ENCODE assay signal across 9 cellular contexts in genomic region chr19:531009-531752, GRCh38. TPM values are rescaled to one million over a fixed set of nuclear protein-coding genes. Genes with fewer than 3 reads are reported as not detected.
DNase-seq lines count a peak whose midpoint lies in the region; ATAC-seq, FAIRE-seq and TF ChIP-seq lines count a peak whose summit lies in the region.
"Had no signal": no experiment of that assay in that cellular context is flagged by ENCODE, and none has a peak within 500 bp of the region (broad histone marks: within the 10 kb centered on the region; RNA-seq: fewer than 3 reads in every experiment).

No MANE protein-coding gene starts in this region.

- peak overlapping the region; percentile 98 for H2AFZ ChIP-seq in endothelial cell of umbilical vein (ENCODE audit: low read depth, low read length)

- H3K9ac ChIP-seq in endothelial cell of umbilical vein (replicated peaks; ENCODE audit: extremely low read depth, insufficient read depth, low read length): peak overlapping the region; percentile 61

- peak; percentile 75 to 80 for ATAC-seq in CD4-positive, CD25-positive, alpha-beta regulatory T cell (ENCODE audit: low read depth in 2 of 2)
- ATAC-seq in GM19397 (IDR thresholded peaks at IDR 0.05; ENCODE audit: unreplicated experiment): peak; percentile 73
- peak; percentile 63 for ATAC-seq in HG03565 (IDR thresholded peaks at IDR 0.05; ENCODE audit: unreplicated experiment)

- peak; percentile 77 for FAIRE-seq in endothelial cell of umbilical vein (lab: Jason Lieb, UNC)
- FAIRE-seq: endometrium had no signal

- peak overlapping the region; percentile 32 to 69 (median 54) for H3K27ac Mint-ChIP-seq in CD4-positive, CD25-positive, alpha-beta regulatory T cell

- H3K9me3 Mint-ChIP-seq in CD4-positive, CD25-positive, alpha-beta regulatory T cell: no peaks in the 10 kb centered on the region

- H3K4me3 Mint-ChIP-seq in CD4-positive, CD25-positive, alpha-beta regulatory T cell: peak overlapping the region; percentile 72 to 91 (median 84)

- peak; percentile 83 to 93 (median 85) for DNase-seq in CD4-positive, CD25-positive, alpha-beta regulatory T cell
- DNase-seq in NOMO-1 treated with DMSO at 0.1 percent for 48 hours (lab: John Stamatoyannopoulos, UW; ENCODE audit: unreplicated experiment) (peak; percentile 74), endothelial cell of umbilical vein (ENCODE audit: low read depth, low spot score) (peak; percentile 73), middle frontal gyrus (ENCODE audit: extremely low spot score, low spot score) (peak; percentile 14)
- DNase-seq in activated CD8-positive, alpha-beta memory T cell treated with anti-CD3 and anti-CD28 coated beads, Interleukin-2, amount 50 U/mL, for 4 hours: peak; percentile 84
- peak; percentile 65 to 79 for DNase-seq in stimulated activated CD8-positive, alpha-beta memory T cell treated with anti-CD3 and anti-CD28 coated beads, Interleukin-2, amount 100 ng/mL, for 1 hour (ENCODE audit: low read depth in 2 of 2)

- H3K27me3 ChIP-seq in CD4-positive, CD25-positive, alpha-beta regulatory T cell (ENCODE audit: control insufficient read depth, insufficient read depth, low read length): no peaks in the 10 kb centered on the region
- H3K27me3 ChIP-seq in endothelial cell of umbilical vein (ENCODE audit: control insufficient read depth in 2 of 2, insufficient read depth in 2 of 2, low read length in 2 of 2): no peaks in the 10 kb centered on the region

- no peak overlapping the region for H3K4me3 ChIP-seq in CD4-positive, CD25-positive, alpha-beta regulatory T cell (ENCODE audit: low read depth, low read length)
- peak overlapping the region; percentile 57 to 88 (median 76) for H3K4me3 ChIP-seq in endothelial cell of umbilical vein (replicated peaks in 1 of 3; ENCODE audit: insufficient read depth in 1 of 3, low read depth in 1 of 3, low read length in 3 of 3)

- H3K27ac ChIP-seq in CD4-positive, CD25-positive, alpha-beta regulatory T cell (ENCODE audit: insufficient read depth, low read length, poor library complexity, severe bottlenecking): peak overlapping the region; percentile 82
- H3K27ac ChIP-seq in endothelial cell of umbilical vein (ENCODE audit: insufficient read depth, low read depth, low read length): peak overlapping the region; percentile 70

- H3K79me2 ChIP-seq in endothelial cell of umbilical vein (ENCODE audit: control insufficient read depth, insufficient read depth, low read length): peaks cover 44% of the 10 kb centered on the region

- POLR2A ChIA-PET in endothelial cell of umbilical vein (lab: Charles Lee): interaction anchor here (0.5 to 2.1 kb wide), 5 partner anchors 20 to 247 kb away, joined by 3 to 5 read pairs (median 4); no protein-coding TSS in a partner anchor

- no peaks in the 10 kb centered on the region for H4K20me1 ChIP-seq in endothelial cell of umbilical vein (replicated peaks; ENCODE audit: control insufficient read depth, extremely low read depth, insufficient read depth, low read length)

- intact Hi-C loops in endothelial cell of umbilical vein (cut with micrococcal nuclease): loop anchor here (1.0 to 2.0 kb wide), 2 partner anchors 20 to 102 kb away; partner anchors contain the start of gene POLRMT

- H3K4me1 ChIP-seq in CD4-positive, CD25-positive, alpha-beta regulatory T cell (ENCODE audit: control insufficient read depth, insufficient read depth, low read length, poor library complexity, severe bottlenecking): peaks cover 23% of the 10 kb centered on the region
- H3K4me1 ChIP-seq in endothelial cell of umbilical vein (ENCODE audit: control insufficient read depth, extremely low read depth, insufficient read depth, low read length): peaks cover 17% of the 10 kb centered on the region

- BruUV-seq in endothelial cell of umbilical vein (replicated peaks; lab: Mats Ljungman, UMichigan): no TSS peak

- no peaks in the 10 kb centered on the region for H3K36me3 Mint-ChIP-seq in CD4-positive, CD25-positive, alpha-beta regulatory T cell

- peaks cover 0 to 25% (median 4%) of the 10 kb centered on the region in 4 donors for H3K4me1 Mint-ChIP-seq in CD4-positive, CD25-positive, alpha-beta regulatory T cell

- peak overlapping the region; percentile 77 for H3K4me2 ChIP-seq in endothelial cell of umbilical vein (ENCODE audit: insufficient read depth, low read length)

- CTCF ChIA-PET in endothelial cell of umbilical vein (lab: Charles Lee): interaction anchor here (1.2 to 3.4 kb wide), 5 partner anchors 11 to 203 kb away, joined by 4 to 36 read pairs (median 7); no protein-coding TSS in a partner anchor

- H3K9me1 ChIP-seq in endothelial cell of umbilical vein (replicated peaks; ENCODE audit: control insufficient read depth, extremely low read depth, insufficient read depth, low read length): no peaks in the 10 kb centered on the region

- TF ChIP-seq POLR2A in endothelial cell of umbilical vein (IDR thresholded peaks at IDR 0.05; ENCODE audit: low read depth, low read length): peak; percentile 20

- H3K36me3 ChIP-seq in CD4-positive, CD25-positive, alpha-beta regulatory T cell (ENCODE audit: control insufficient read depth, insufficient read depth, low read length): peaks cover 2% of the 10 kb centered on the region
- H3K36me3 ChIP-seq in endothelial cell of umbilical vein (ENCODE audit: control insufficient read depth in 2 of 2, extremely low read depth in 1 of 2, insufficient read depth in 2 of 2, low read length in 2 of 2): peaks cover 0 to 10% of the 10 kb centered on the region in 2 experiments

- no peaks in the 10 kb centered on the region for H3K27me3 Mint-ChIP-seq in CD4-positive, CD25-positive, alpha-beta regulatory T cell

- peak in 1 of 2 donors; percentile 8 for TF ChIP-seq CTCF in endothelial cell of umbilical vein (IDR thresholded peaks at IDR 0.05; ENCODE audit: extremely low read depth in 1 of 2, insufficient read depth in 1 of 2, low read depth in 1 of 2, low read length in 2 of 2)

- dilution Hi-C loops in endothelial cell of umbilical vein (cut with MboI; ENCODE audit: extremely low pct_ligation_motif_present, low sequenced_read_pairs): no loop called here

- H3K9me3 ChIP-seq in CD4-positive, CD25-positive, alpha-beta regulatory T cell (ENCODE audit: control insufficient read depth in 2 of 2, low read length in 2 of 2): no peaks in the 10 kb centered on the region
- no peaks in the 10 kb centered on the region for H3K9me3 ChIP-seq in endothelial cell of umbilical vein (replicated peaks; ENCODE audit: control insufficient read depth, insufficient read depth, low read length)

RNA-seq across cellular contexts. Expression of gene CDC34, which starts 0.4 kb away (rescaled TPM):
- 39.2 TPM for total RNA-seq in CD4-positive, CD25-positive, alpha-beta regulatory T cell
- polyA plus RNA-seq in CD4-positive, CD25-positive, alpha-beta regulatory T cell: 10 to 100 TPM; 32.2 to 37.8 (median 34.8) TPM
- total RNA-seq in endothelial cell of umbilical vein: 92.9 and 93.2 TPM in 2 replicates
- polyA plus RNA-seq in endothelial cell of umbilical vein: 90.4 and 101 TPM in 2 replicates
- 56.6 and 83.2 TPM in 2 replicates for polyA plus RNA-seq in endothelial cell of umbilical vein (2011; cell fraction: cytosol; rRNA removed)
- 47.0 and 48.3 TPM in 2 replicates for polyA plus RNA-seq in endothelial cell of umbilical vein (2011; cell fraction: nucleus; rRNA removed)
- polyA plus RNA-seq in endothelial cell of umbilical vein (2012): 52.7 and 77.2 TPM in 2 replicates
- polyA minus RNA-seq in endothelial cell of umbilical vein: 36.6 and 42.9 TPM in 2 replicates
- polyA minus RNA-seq in endothelial cell of umbilical vein (2011; cell fraction: cytosol; rRNA and poly(A)+ RNA removed): 46.1 TPM
- polyA minus RNA-seq in endothelial cell of umbilical vein (2011; cell fraction: nucleus; rRNA and poly(A)+ RNA removed): 12.1 and 26.2 TPM in 2 replicates

RNA-seq across cellular contexts. Expression of gene GZMM, which starts 12.7 kb away (rescaled TPM):
- 38.3 TPM for total RNA-seq in CD4-positive, CD25-positive, alpha-beta regulatory T cell
- polyA plus RNA-seq in CD4-positive, CD25-positive, alpha-beta regulatory T cell: 100 to 1,000 TPM in 1 of 4 donors, 10 to 100 TPM in 3; 61.5 to 124 (median 90.0) TPM
- total RNA-seq in endothelial cell of umbilical vein: not detected in 2 replicates
- polyA plus RNA-seq in endothelial cell of umbilical vein: not detected in 2 replicates
- not detected in 2 replicates for polyA plus RNA-seq in endothelial cell of umbilical vein (2011; cell fraction: cytosol; rRNA removed)
- polyA plus RNA-seq in endothelial cell of umbilical vein (2011; cell fraction: nucleus; rRNA removed): 0.15 and 0.17 TPM in 2 replicates
- polyA plus RNA-seq in endothelial cell of umbilical vein (2012): not detected in 2 replicates
- not detected in 2 replicates for polyA minus RNA-seq in endothelial cell of umbilical vein
- polyA minus RNA-seq in endothelial cell of umbilical vein (2011; cell fraction: cytosol; rRNA and poly(A)+ RNA removed): not detected
- polyA minus RNA-seq in endothelial cell of umbilical vein (2011; cell fraction: nucleus; rRNA and poly(A)+ RNA removed): not detected in 2 replicates

RNA-seq across cellular contexts. Expression of gene TPGS1, which starts 23.9 kb away (rescaled TPM):
- total RNA-seq in CD4-positive, CD25-positive, alpha-beta regulatory T cell: 19.3 TPM
- polyA plus RNA-seq in CD4-positive, CD25-positive, alpha-beta regulatory T cell: 10 to 100 TPM; 18.2 to 44.4 (median 37.3) TPM
- total RNA-seq in endothelial cell of umbilical vein: 24.0 and 24.7 TPM in 2 replicates
- 20.9 and 24.2 TPM in 2 replicates for polyA plus RNA-seq in endothelial cell of umbilical vein
- 2.5 and 8.3 TPM in 2 replicates for polyA plus RNA-seq in endothelial cell of umbilical vein (2011; cell fraction: cytosol; rRNA removed)
- 3.7 and 4.1 TPM in 2 replicates for polyA plus RNA-seq in endothelial cell of umbilical vein (2011; cell fraction: nucleus; rRNA removed)
- 3.2 and 7.4 TPM in 2 replicates for polyA plus RNA-seq in endothelial cell of umbilical vein (2012)
- 2.7 and 3.2 TPM in 2 replicates for polyA minus RNA-seq in endothelial cell of umbilical vein
- 10.3 TPM for polyA minus RNA-seq in endothelial cell of umbilical vein (2011; cell fraction: cytosol; rRNA and poly(A)+ RNA removed)
- 2.0 and 4.9 TPM in 2 replicates for polyA minus RNA-seq in endothelial cell of umbilical vein (2011; cell fraction: nucleus; rRNA and poly(A)+ RNA removed)

RNA-seq across cellular contexts. Expression of gene MADCAM1, which starts 34.9 kb away (rescaled TPM):
- total RNA-seq in CD4-positive, CD25-positive, alpha-beta regulatory T cell: 0.52 TPM
- polyA plus RNA-seq in CD4-positive, CD25-positive, alpha-beta regulatory T cell: under 1 TPM in 3 of 4 donors, not detected in 1; 0.16 to 0.33 (median 0.31) TPM
- total RNA-seq in endothelial cell of umbilical vein: 0.31 and 0.44 TPM in 2 replicates
- polyA plus RNA-seq in endothelial cell of umbilical vein: 0.06 and 0.07 TPM in 2 replicates
- 0.03 and 0.04 TPM in 2 replicates for polyA plus RNA-seq in endothelial cell of umbilical vein (2011; cell fraction: cytosol; rRNA removed)
- polyA plus RNA-seq in endothelial cell of umbilical vein (2011; cell fraction: nucleus; rRNA removed): 0.13 and 0.15 TPM in 2 replicates
- polyA plus RNA-seq in endothelial cell of umbilical vein (2012): 0.11 TPM in 1 of 2 replicates, not detected in the other
- not detected in 2 replicates for polyA minus RNA-seq in endothelial cell of umbilical vein
- polyA minus RNA-seq in endothelial cell of umbilical vein (2011; cell fraction: cytosol; rRNA and poly(A)+ RNA removed): not detected
- not detected in 2 replicates for polyA minus RNA-seq in endothelial cell of umbilical vein (2011; cell fraction: nucleus; rRNA and poly(A)+ RNA removed)

RNA-seq across cellular contexts. Expression of gene BSG, which starts 41.2 kb away (rescaled TPM):
- 132 TPM for total RNA-seq in CD4-positive, CD25-positive, alpha-beta regulatory T cell
- polyA plus RNA-seq in CD4-positive, CD25-positive, alpha-beta regulatory T cell: 100 to 1,000 TPM; 282 to 338 (median 300) TPM
- total RNA-seq in endothelial cell of umbilical vein: 466 and 485 TPM in 2 replicates
- 661 and 823 TPM in 2 replicates for polyA plus RNA-seq in endothelial cell of umbilical vein
- polyA plus RNA-seq in endothelial cell of umbilical vein (2011; cell fraction: cytosol; rRNA removed): 394 and 493 TPM in 2 replicates
- polyA plus RNA-seq in endothelial cell of umbilical vein (2011; cell fraction: nucleus; rRNA removed): 207 and 221 TPM in 2 replicates
- 344 and 487 TPM in 2 replicates for polyA plus RNA-seq in endothelial cell of umbilical vein (2012)
- polyA minus RNA-seq in endothelial cell of umbilical vein: 236 and 243 TPM in 2 replicates
- polyA minus RNA-seq in endothelial cell of umbilical vein (2011; cell fraction: cytosol; rRNA and poly(A)+ RNA removed): 264 TPM
- 45.2 and 64.3 TPM in 2 replicates for polyA minus RNA-seq in endothelial cell of umbilical vein (2011; cell fraction: nucleus; rRNA and poly(A)+ RNA removed)

Comparison
In these comparisons a context has a peak if more than half of its experiments do, and no peak if none do; other contexts are left out.
1. DNase-seq: peak in every context shown above with its lines; median percentile 85 in CD4-positive, CD25-positive, alpha-beta regulatory T cell; 84 in activated CD8-positive, alpha-beta memory T cell treated with anti-CD3 and anti-CD28 coated beads, Interleukin-2, amount 50 U/mL, for 4 hours; 74 in NOMO-1 treated with DMSO at 0.1 percent for 48 hours; 73 in endothelial cell of umbilical vein; 72 in stimulated activated CD8-positive, alpha-beta memory T cell treated with anti-CD3 and anti-CD28 coated beads, Interleukin-2, amount 100 ng/mL, for 1 hour; 14 in middle frontal gyrus.
2. RNA of gene GZMM, which starts 12.7 kb away (total RNA-seq): 38.3 TPM in CD4-positive, CD25-positive, alpha-beta regulatory T cell (single experiment); not detected in endothelial cell of umbilical vein; every median in the first group is over 10 times any median in the second.
3. Peak in every context shown above with its lines, with median percentiles within 50 percentile points of each other: ATAC-seq.